In the genomic region with DNA sequence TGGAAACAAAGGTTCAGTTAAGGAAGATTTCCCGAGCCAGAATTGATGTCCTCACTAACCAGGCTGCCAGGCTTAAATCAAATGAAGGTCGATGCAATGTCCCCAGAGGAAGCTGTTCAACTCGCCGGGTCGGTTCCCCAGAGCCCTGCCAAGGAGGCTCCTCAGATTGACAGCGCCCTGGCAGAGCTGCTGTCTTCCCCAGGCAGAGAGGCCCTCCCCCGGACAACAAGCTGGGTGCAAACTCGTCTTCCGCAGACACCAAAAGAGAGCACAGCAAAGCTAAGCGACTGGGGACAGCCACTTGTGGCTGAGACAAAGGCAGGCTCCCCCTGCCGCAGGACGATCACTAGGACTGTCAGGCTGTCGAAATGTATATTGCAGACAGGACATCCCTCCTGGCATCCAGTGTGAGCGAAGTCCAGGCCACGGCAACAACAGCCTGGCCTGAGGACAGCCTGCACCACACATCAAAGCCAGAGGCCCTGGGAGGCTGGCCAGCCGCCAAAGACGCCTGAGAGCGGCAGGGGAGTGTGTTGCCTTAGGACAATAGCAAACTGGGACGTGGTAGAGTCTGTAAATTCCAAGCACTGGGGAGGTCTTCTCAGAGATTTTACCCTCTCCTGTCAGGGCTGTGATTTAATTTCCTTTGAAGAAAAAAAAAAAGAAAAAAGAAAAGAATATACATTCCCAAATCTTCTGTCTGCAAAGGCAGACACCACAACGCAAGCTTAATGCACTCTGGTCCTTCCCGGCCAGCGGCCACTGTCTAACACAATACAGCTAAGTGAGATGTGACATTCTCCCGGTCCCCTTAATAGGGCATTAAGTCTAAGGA, we compare ENCODE assay signal across 8 cellular contexts.
DNase-seq lines count a peak whose midpoint lies in the region; ATAC-seq and TF ChIP-seq lines count a peak whose summit lies in the region.

No MANE protein-coding gene starts in this region.

- no peak for TF ChIP-seq EP300 in neural cell (conservative IDR thresholded peaks at IDR 0.05; ENCODE audit: poor library complexity, severe bottlenecking)

- H3K4me1 ChIP-seq in foreskin keratinocyte (peaks cover 54% of the 10 kb centered on the region), vagina (peaks cover 52% of the 10 kb centered on the region)

- no peaks in the 10 kb centered on the region for H4K20me1 ChIP-seq in neural cell (ENCODE audit: insufficient read depth)

- H2AFZ ChIP-seq in neural cell (ENCODE audit: low read depth, low read length) = no peak overlapping the region

- intact Hi-C loops in vagina (cut with DNase I) = no loop called here

- peak; percentile 44 for ATAC-seq in foreskin keratinocyte
- no peak for ATAC-seq in GM21737 (IDR thresholded peaks at IDR 0.05; ENCODE audit: unreplicated experiment)

- peak; percentile 46 for DNase-seq in activated CD4-positive, alpha-beta T cell treated with anti-CD3 and anti-CD28 coated beads for 1 hour
- no peak for DNase-seq in activated CD4-positive, alpha-beta T cell treated with anti-CD3 and anti-CD28 coated beads for 4 hours
- peak; percentile 84 for DNase-seq in NCI-H69 (lab: John Stamatoyannopoulos, UW)
- DNase-seq in activated naive CD4-positive, alpha-beta T cell treated with anti-CD3 and anti-CD28 coated beads, Interleukin-2, amount 50 U/mL, for 16 hours = peak; percentile 37
- no peak for DNase-seq in foreskin keratinocyte
- DNase-seq in vagina (ENCODE audit: extremely low spot score in 2 of 2) = no peak

- peak overlapping the region; percentile 67 for H3K27ac ChIP-seq in foreskin keratinocyte
- H3K27ac ChIP-seq in neural cell (ENCODE audit: low read length) = no peak overlapping the region
- peak overlapping the region; percentile 67 for H3K27ac ChIP-seq in vagina

- TF ChIP-seq RAD21 in neural cell (conservative IDR thresholded peaks at IDR 0.05) = no peak

- no peaks in the 10 kb centered on the region for H3K9me3 ChIP-seq in neural cell (ENCODE audit: low read length)
- no peaks in the 10 kb centered on the region for H3K9me3 ChIP-seq in vagina

- TF ChIP-seq POLR2A in vagina (IDR thresholded peaks at IDR 0.05) = no peak

- no peaks in the 10 kb centered on the region for H3F3A ChIP-seq in neural cell (ENCODE audit: insufficient read depth, low read length, poor library complexity, severe bottlenecking)

- no peak for TF ChIP-seq CTCF in foreskin keratinocyte (conservative IDR thresholded peaks at IDR 0.05)
- TF ChIP-seq CTCF in neural cell (IDR thresholded peaks at IDR 0.05; ENCODE audit: poor library complexity, severe bottlenecking) = no peak
- no peak for TF ChIP-seq CTCF in vagina (IDR thresholded peaks at IDR 0.05)

- H3K9ac ChIP-seq in neural cell (ENCODE audit: low read length) = peak overlapping the region; percentile 2

- H3K4me3 ChIP-seq in neural cell (ENCODE audit: low read length) (peak overlapping the region; percentile 44), vagina (peak overlapping the region; percentile 20 to 29)

- no peak overlapping the region for H3K4me2 ChIP-seq in neural cell (ENCODE audit: low read length)

- H3K79me2 ChIP-seq in neural cell (replicated peaks; ENCODE audit: insufficient read depth, low read length) = no peaks in the 10 kb centered on the region

- H3K27me3 ChIP-seq in foreskin keratinocyte = no peaks in the 10 kb centered on the region
- no peaks in the 10 kb centered on the region for H3K27me3 ChIP-seq in neural cell (ENCODE audit: insufficient read depth, low read depth, low read length)
- no peaks in the 10 kb centered on the region for H3K27me3 ChIP-seq in vagina

- no peaks in the 10 kb centered on the region for H3K9me2 ChIP-seq in neural cell (ENCODE audit: insufficient read depth, low read length)

- H3K36me3 ChIP-seq in neural cell (ENCODE audit: insufficient read depth, low read length) (no peaks in the 10 kb centered on the region), vagina (no peaks in the 10 kb centered on the region)

TF ChIP-seq in neural cell, 6 proteins besides CTCF, POLR2A, EP300 and RAD21:
- no peak for TF ChIP-seq MXI1 (conservative IDR thresholded peaks at IDR 0.05; ENCODE audit: poor library complexity, severe bottlenecking)
- no peak for TF ChIP-seq SMC3 (conservative IDR thresholded peaks at IDR 0.05; ENCODE audit: poor library complexity)
- TF ChIP-seq POLR2AphosphoS5 (IDR thresholded peaks at IDR 0.05) = no peak

Comparison
In these comparisons a context has a peak if more than half of its experiments do, and no peak if none do; other contexts are left out.
1. DNase-seq: peak in activated CD4-positive, alpha-beta T cell treated with anti-CD3 and anti-CD28 coated beads for 1 hour (single experiment), NCI-H69 (single experiment) and activated naive CD4-positive, alpha-beta T cell treated with anti-CD3 and anti-CD28 coated beads, Interleukin-2, amount 50 U/mL, for 16 hours (single experiment); none in activated CD4-positive, alpha-beta T cell treated with anti-CD3 and anti-CD28 coated beads for 4 hours (0 of 2), foreskin keratinocyte (0 of 2) and vagina (0 of 2).